18 cellular contexts compared by ENCODE assay signal in the genomic region with DNA sequence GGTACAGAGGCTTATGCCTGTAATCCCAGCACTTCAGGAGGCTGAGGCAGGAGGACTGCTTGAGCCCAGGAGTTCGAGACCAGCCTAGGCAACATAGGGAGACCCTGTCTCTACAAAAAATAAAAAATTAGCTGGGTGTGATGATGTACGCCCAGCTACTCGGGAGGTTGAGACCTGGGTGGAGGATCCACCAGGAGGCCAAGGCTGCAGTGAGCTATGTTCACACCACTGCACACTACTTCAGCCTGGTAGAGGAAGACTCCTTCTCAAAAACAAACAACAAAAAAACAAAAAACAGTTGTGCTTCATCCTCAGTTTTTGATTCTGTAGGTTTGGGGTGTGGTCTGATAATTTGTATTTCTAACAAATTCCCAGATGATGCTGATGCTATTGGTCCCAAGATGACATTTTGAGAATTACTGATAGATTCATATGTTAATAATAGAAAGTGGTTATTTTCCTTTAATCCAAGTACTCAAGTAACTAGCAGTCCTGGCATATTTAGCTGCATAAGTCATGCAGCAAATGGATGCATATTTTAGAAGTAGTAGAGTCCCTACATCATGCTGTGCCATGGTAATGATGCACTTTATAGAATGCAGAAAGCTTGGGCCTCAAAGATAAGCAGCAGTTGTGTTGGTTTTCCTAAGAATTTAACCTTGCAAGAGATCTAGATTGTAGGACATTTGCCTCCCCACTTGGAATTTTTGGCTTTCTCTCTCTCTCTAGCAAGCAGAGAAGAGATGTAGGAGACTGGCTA.
DNase-seq lines count a peak whose midpoint lies in the region; ATAC-seq and TF ChIP-seq lines count a peak whose summit lies in the region.
"Had no signal": no experiment of that assay in that cellular context is flagged by ENCODE, and none has a peak within 500 bp of the region (broad histone marks: within the 10 kb centered on the region; RNA-seq: fewer than 3 reads in every experiment).

No MANE protein-coding gene starts in this region.

- H3K27me3 Mint-ChIP-seq in effector memory CD8-positive, alpha-beta T cell = no peaks in the 10 kb centered on the region

- H3K36me3 ChIP-seq in Panc1 (ENCODE audit: control insufficient read depth, insufficient read depth, low read length) (no peaks in the 10 kb centered on the region), mesenchymal stem cell (ENCODE audit: control insufficient read depth in 1 of 2, insufficient read depth in 2 of 2, low read depth in 1 of 2, low read length in 2 of 2) (peaks cover 0 to 6% of the 10 kb centered on the region in 2 experiments)

- peak; percentile 53; the same call in 1 of the 2 replicates for ATAC-seq in Panc1
- no peak for ATAC-seq in effector memory CD8-positive, alpha-beta T cell (replicated peaks)

- no peaks in the 10 kb centered on the region for H3K27me3 ChIP-seq in Panc1 (ENCODE audit: control insufficient read depth, insufficient read depth, low read length)
- H3K27me3 ChIP-seq in mesenchymal stem cell (ENCODE audit: control insufficient read depth in 1 of 2, insufficient read depth in 1 of 2, low read length in 2 of 2) = no peaks in the 10 kb centered on the region
- H3K27me3 ChIP-seq: MG63 had no signal

- H3K4ac ChIP-seq in mesenchymal stem cell (ENCODE audit: low read depth in 1 of 2, low read length in 2 of 2) = no peak overlapping the region

- BruUV-seq in Panc1 (replicated peaks; lab: Mats Ljungman, UMichigan) = no TSS peak

- H3K18ac ChIP-seq in mesenchymal stem cell (ENCODE audit: low read depth in 1 of 2, low read length in 2 of 2) = no peak overlapping the region

- H3K36me3 Mint-ChIP-seq in effector memory CD8-positive, alpha-beta T cell (ENCODE audit: insufficient read depth) = peaks cover 9% of the 10 kb centered on the region

- DNase-seq in EH (ENCODE audit: low read depth) (peak; percentile 78), Panc1 (ENCODE audit: low read depth, low spot score) (no peak), choroid plexus epithelial cell (ENCODE audit: low read depth) (peak; percentile 53), mesenchymal stem cell (peak; percentile 8), GM03348 (ENCODE audit: low spot score) (no peak), H4 (ENCODE audit: low spot score) (no peak)
- no peak for DNase-seq in activated naive CD4-positive, alpha-beta T cell treated with Interleukin-2 at 50 U/mL for 16 hours
- DNase-seq in effector memory CD8-positive, alpha-beta T cell = no peak
- DNase-seq: DMS 273 treated with DMSO at 0.1 percent for 48 hours, GOT3, Karpas-422, MG63, NCI-H1092, NCI-H146, NCI-H2081 treated with DMSO at 0.1 percent for 48 hours, NCI-H510A treated with DMSO at 0.1 percent for 48 hours had no signal

- H3K9ac ChIP-seq in mesenchymal stem cell (ENCODE audit: low read length) = no peak overlapping the region

- no peak overlapping the region for H4K91ac ChIP-seq in mesenchymal stem cell (ENCODE audit: low read length)

- no peaks in the 10 kb centered on the region for H3K79me1 ChIP-seq in mesenchymal stem cell (replicated peaks; ENCODE audit: low read length, poor library complexity, severe bottlenecking)

- no peak overlapping the region for H3K4me2 ChIP-seq in mesenchymal stem cell (ENCODE audit: low read length, poor library complexity, severe bottlenecking)
- H3K4me2 ChIP-seq: A549 had no signal

- CTCF ChIA-PET in Panc1 (lab: Charles Lee) = no interaction called here

- H3K9me3 ChIP-seq in Panc1 (ENCODE audit: control insufficient read depth, insufficient read depth, low read depth, low read length) (no peaks in the 10 kb centered on the region), mesenchymal stem cell (ENCODE audit: control insufficient read depth, low read length) (no peaks in the 10 kb centered on the region)
- H3K9me3 ChIP-seq: A549, MG63 had no signal

- H3K4me1 ChIP-seq in Panc1 (ENCODE audit: control insufficient read depth, insufficient read depth, low read length) = no peaks in the 10 kb centered on the region
- H3K4me1 ChIP-seq in mesenchymal stem cell (ENCODE audit: control insufficient read depth, insufficient read depth, low read depth, low read length) = no peaks in the 10 kb centered on the region
- H3K4me1 ChIP-seq: A549 had no signal

- H3K23ac ChIP-seq in mesenchymal stem cell (ENCODE audit: low read length in 2 of 2) = no peak overlapping the region

- H2AFZ ChIP-seq in mesenchymal stem cell (ENCODE audit: low read depth, low read length) = no peak overlapping the region

- no peak overlapping the region for H4K8ac ChIP-seq in mesenchymal stem cell (ENCODE audit: low read length)

- no peak for TF ChIP-seq CTCF in Panc1 (IDR thresholded peaks at IDR 0.05)
- TF ChIP-seq CTCF in choroid plexus epithelial cell (conservative IDR thresholded peaks at IDR 0.05; ENCODE audit: low read depth, low read length) = no peak

- H3K27ac Mint-ChIP-seq in effector memory CD8-positive, alpha-beta T cell = no peak overlapping the region

- intact Hi-C loops in Panc1 (cut with micrococcal nuclease; ENCODE audit: unreplicated experiment) = no loop called here

- H2BK120ac ChIP-seq in mesenchymal stem cell (ENCODE audit: low read depth, low read length) = no peak overlapping the region

- H3K27ac ChIP-seq in Panc1 (ENCODE audit: low read length) = no peak overlapping the region
- no peak overlapping the region for H3K27ac ChIP-seq in mesenchymal stem cell (ENCODE audit: low read length, poor library complexity, severe bottlenecking)
- H3K27ac ChIP-seq: A549, C4-2B had no signal

- H3K9me3 Mint-ChIP-seq in effector memory CD8-positive, alpha-beta T cell = no peaks in the 10 kb centered on the region

- H3K4me3 ChIP-seq in Panc1 (ENCODE audit: low read depth in 2 of 2, low read length in 2 of 2) (no peak overlapping the region), choroid plexus epithelial cell (ENCODE audit: low read depth, low read length) (no peak overlapping the region), mesenchymal stem cell (ENCODE audit: insufficient read depth in 1 of 2, low read depth in 1 of 2, low read length in 2 of 2) (no peak overlapping the region)
- H3K4me3 ChIP-seq: A549, MG63 had no signal

- no peak overlapping the region for H2AK5ac ChIP-seq in mesenchymal stem cell (ENCODE audit: low read length, severe bottlenecking)

- no peak overlapping the region for H2BK15ac ChIP-seq in mesenchymal stem cell (ENCODE audit: low read depth, poor library complexity, severe bottlenecking)

- WGBS in mesenchymal stem cell = 100% methylated on average over 3 of the region's 3 CpGs

- H2BK12ac ChIP-seq in mesenchymal stem cell (ENCODE audit: low read length in 2 of 2) = no peak overlapping the region

- in situ Hi-C loops in Panc1 (cut with HindIII; ENCODE audit: low pct_unique_long_range_greater_than_20kb, low sequenced_read_pairs) = no loop called here

- no peak overlapping the region for H2BK5ac ChIP-seq in mesenchymal stem cell (ENCODE audit: low read depth, low read length, poor library complexity, severe bottlenecking)

- POLR2A ChIA-PET in Panc1 (lab: Charles Lee) = interaction anchor here (0.5 kb wide), 1 partner anchor 23 kb away, joined by 8 read pairs; no protein-coding TSS in a partner anchor

- H3K4me1 Mint-ChIP-seq in effector memory CD8-positive, alpha-beta T cell (ENCODE audit: low read depth in 2 of 2) = no peaks in the 10 kb centered on the region

- H3K14ac ChIP-seq in mesenchymal stem cell (ENCODE audit: low read length in 2 of 2) = no peak overlapping the region

- H3K4me3 Mint-ChIP-seq in effector memory CD8-positive, alpha-beta T cell = no peak overlapping the region

Comparison
In these comparisons a context has a peak if more than half of its experiments do, and no peak if none do; other contexts are left out.
1. DNase-seq: peak in EH (single experiment), choroid plexus epithelial cell (single experiment) and mesenchymal stem cell (single experiment); none in Panc1 (single experiment), activated naive CD4-positive, alpha-beta T cell treated with Interleukin-2 at 50 U/mL for 16 hours (single experiment), GM03348 (single experiment), H4 (single experiment) and effector memory CD8-positive, alpha-beta T cell (0 of 3).